23 cellular contexts compared by ENCODE assay signal in the genomic region with DNA sequence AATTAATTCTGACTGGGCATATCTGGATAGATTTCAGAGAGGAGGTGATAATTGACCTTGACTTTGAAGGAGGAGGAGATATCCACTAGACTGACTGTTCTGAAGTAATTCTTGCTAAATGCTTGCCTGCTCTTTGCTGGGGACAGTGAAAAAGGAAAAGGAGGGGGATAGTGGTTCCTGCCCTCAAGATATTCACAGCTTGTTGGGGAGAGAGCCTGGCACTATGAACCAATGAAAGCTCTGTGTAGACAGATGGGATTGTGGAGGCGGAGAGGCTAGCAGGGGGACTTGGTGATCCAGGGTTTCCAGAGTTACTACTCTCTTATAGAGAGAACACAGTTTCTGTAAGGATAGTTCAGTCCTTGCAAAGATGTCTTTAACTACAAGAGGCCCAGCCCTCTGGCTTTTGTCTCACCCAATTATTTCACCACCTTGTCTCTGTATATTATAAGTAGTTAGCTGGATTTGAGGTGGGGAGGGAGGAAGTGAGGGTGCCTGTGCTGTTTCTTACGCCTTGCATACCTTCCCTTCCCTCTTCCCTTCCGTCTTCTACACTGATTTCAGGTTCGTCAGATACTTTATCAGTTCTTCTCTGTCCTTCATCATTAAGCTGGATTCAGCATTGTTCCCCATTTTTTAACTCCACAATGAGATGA.
A peak's percentile ranks its signal among the peaks of the same experiment; 100 is the strongest.
DNase-seq lines count a peak whose midpoint lies in the region; ATAC-seq and TF ChIP-seq lines count a peak whose summit lies in the region.
"Had no signal": no experiment of that assay in that cellular context is flagged by ENCODE, and none has a peak within 500 bp of the region (broad histone marks: within the 10 kb centered on the region; RNA-seq: fewer than 3 reads in every experiment).

No MANE protein-coding gene starts in this region.

- peak overlapping the region; percentile 99 for H3K27ac ChIP-seq in Karpas-422 (ENCODE audit: low read length)
- peak overlapping the region; percentile 65 for H3K27ac ChIP-seq in OCI-LY1 (ENCODE audit: low read depth, low read length, poor library complexity, severe bottlenecking)
- H3K27ac ChIP-seq: adrenal gland had no signal

- no peak for ATAC-seq in stimulated activated memory B cell treated with anti-CD40 and anti-IgM and Interleukin-4, amounts not matched to agents 10 μg/mL and 1 μg/mL and 100 μg/mL, for 72 hours
- ATAC-seq: left lobe of liver had no signal

- H3K27me3 ChIP-seq in Karpas-422 (ENCODE audit: low read length) (no peaks in the 10 kb centered on the region), OCI-LY1 (ENCODE audit: insufficient read depth, low read length) (no peaks in the 10 kb centered on the region)
- H3K27me3 ChIP-seq: adrenal gland had no signal

- H3K36me3 ChIP-seq in Karpas-422 (ENCODE audit: insufficient read depth, low read length) (peaks cover 27% of the 10 kb centered on the region), OCI-LY1 (ENCODE audit: insufficient read depth, low read length) (peaks cover 15% of the 10 kb centered on the region)
- H3K36me3 ChIP-seq: adrenal gland had no signal

- peak overlapping the region; percentile 85 for H3K9ac ChIP-seq in Karpas-422 (ENCODE audit: low read length)
- H3K9ac ChIP-seq in OCI-LY1 (ENCODE audit: low read length), result no peak overlapping the region

- no peaks in the 10 kb centered on the region for H3K36me3 Mint-ChIP-seq in T-helper 1 cell treated with Interleukin-12 subunit alpha and Interleukin-12 subunit beta and Interleukin-4 antibody, amounts not matched to agents 30 μg/mL and 1 μg/mL, for 36 hours (ENCODE audit: low read depth)
- H3K36me3 Mint-ChIP-seq in stimulated activated memory B cell treated with anti-CD40 and anti-IgM and Interleukin-4, amounts not matched to agents 10 μg/mL and 1 μg/mL and 100 μg/mL, for 72 hours, result peaks cover 9% of the 10 kb centered on the region

- H3K27me3 Mint-ChIP-seq in T-helper 1 cell treated with Interleukin-12 subunit alpha and Interleukin-12 subunit beta and Interleukin-4 antibody, amounts not matched to agents 30 μg/mL and 1 μg/mL, for 36 hours (ENCODE audit: low read depth), result no peaks in the 10 kb centered on the region
- H3K27me3 Mint-ChIP-seq in stimulated activated memory B cell treated with anti-CD40 and anti-IgM and Interleukin-4, amounts not matched to agents 10 μg/mL and 1 μg/mL and 100 μg/mL, for 72 hours, result no peaks in the 10 kb centered on the region
- H3K27me3 Mint-ChIP-seq: activated CD4-positive, alpha-beta T cell treated with anti-CD3 and anti-CD28 coated beads, Interleukin-2, amount 10 ng/mL, durations not matched to agents 7 days and 5 days; CD4-positive, alpha-beta memory T cell; central memory CD8-positive, alpha-beta T cell had no signal

- H3K9me2 ChIP-seq in Karpas-422 (replicated peaks; ENCODE audit: insufficient read depth, low read length), result no peaks in the 10 kb centered on the region
- H3K9me2 ChIP-seq in OCI-LY1 (ENCODE audit: low read depth, low read length), result no peaks in the 10 kb centered on the region

- no peak for TF ChIP-seq CTCF in OCI-LY1 (IDR thresholded peaks at IDR 0.05; ENCODE audit: low read length)

- H4K20me1 ChIP-seq in Karpas-422 (ENCODE audit: insufficient read depth, low read depth, low read length), result no peaks in the 10 kb centered on the region
- no peaks in the 10 kb centered on the region for H4K20me1 ChIP-seq in OCI-LY1 (ENCODE audit: insufficient read depth, low read length)

- H3K9me3 ChIP-seq in Karpas-422 (ENCODE audit: low read length) (no peaks in the 10 kb centered on the region), OCI-LY1 (ENCODE audit: low read length) (no peaks in the 10 kb centered on the region)
- H3K9me3 ChIP-seq: adrenal gland had no signal

- H3K4me2 ChIP-seq in Karpas-422 (ENCODE audit: low read depth, low read length, poor library complexity, severe bottlenecking) (peak overlapping the region; percentile 95), OCI-LY1 (ENCODE audit: low read length) (peak overlapping the region; percentile 34; the same call in 1 of the 2 replicates)

- no peak overlapping the region for H3K4me3 Mint-ChIP-seq in T-helper 1 cell treated with Interleukin-12 subunit alpha and Interleukin-12 subunit beta and Interleukin-4 antibody, amounts not matched to agents 30 μg/mL and 1 μg/mL, for 36 hours
- no peak overlapping the region for H3K4me3 Mint-ChIP-seq in stimulated activated memory B cell treated with anti-CD40 and anti-IgM and Interleukin-4, amounts not matched to agents 10 μg/mL and 1 μg/mL and 100 μg/mL, for 72 hours
- H3K4me3 Mint-ChIP-seq: activated CD4-positive, alpha-beta T cell treated with anti-CD3 and anti-CD28 coated beads, Interleukin-2, amount 10 ng/mL, durations not matched to agents 7 days and 5 days; CD4-positive, alpha-beta memory T cell; central memory CD8-positive, alpha-beta T cell; dendritic cell treated with granulocyte-macrophage colony-stimulating factor and Interleukin-4, amounts not matched to agents 40 ng/mL and 50 ng/mL, for 4 days; endodermal cell; H9; type B pancreatic cell had no signal

- peak overlapping the region; percentile 38 for H3K27ac Mint-ChIP-seq in T-helper 1 cell treated with Interleukin-12 subunit alpha and Interleukin-12 subunit beta and Interleukin-4 antibody, amounts not matched to agents 30 μg/mL and 1 μg/mL, for 36 hours
- peak overlapping the region; percentile 7 for H3K27ac Mint-ChIP-seq in stimulated activated memory B cell treated with anti-CD40 and anti-IgM and Interleukin-4, amounts not matched to agents 10 μg/mL and 1 μg/mL and 100 μg/mL, for 72 hours
- H3K27ac Mint-ChIP-seq: activated CD4-positive, alpha-beta T cell treated with anti-CD3 and anti-CD28 coated beads, Interleukin-2, amount 10 ng/mL, durations not matched to agents 7 days and 5 days; CD4-positive, alpha-beta memory T cell; dendritic cell treated with granulocyte-macrophage colony-stimulating factor and Interleukin-4, amounts not matched to agents 40 ng/mL and 50 ng/mL, for 4 days; endodermal cell; H9; type B pancreatic cell had no signal

- H3K4me1 ChIP-seq in Karpas-422 (ENCODE audit: low read length) (peaks cover 100% of the 10 kb centered on the region), OCI-LY1 (ENCODE audit: insufficient read depth, low read length, severe bottlenecking) (peaks cover 73% of the 10 kb centered on the region)

- H3F3A ChIP-seq in OCI-LY1 (ENCODE audit: insufficient read depth, low read length), result no peaks in the 10 kb centered on the region

- H3K9me3 Mint-ChIP-seq in T-helper 1 cell treated with Interleukin-12 subunit alpha and Interleukin-12 subunit beta and Interleukin-4 antibody, amounts not matched to agents 30 μg/mL and 1 μg/mL, for 36 hours, result no peaks in the 10 kb centered on the region
- H3K9me3 Mint-ChIP-seq in stimulated activated memory B cell treated with anti-CD40 and anti-IgM and Interleukin-4, amounts not matched to agents 10 μg/mL and 1 μg/mL and 100 μg/mL, for 72 hours, result no peaks in the 10 kb centered on the region
- H3K9me3 Mint-ChIP-seq: activated CD4-positive, alpha-beta T cell treated with anti-CD3 and anti-CD28 coated beads, Interleukin-2, amount 10 ng/mL, durations not matched to agents 7 days and 5 days; CD4-positive, alpha-beta memory T cell; central memory CD8-positive, alpha-beta T cell; dendritic cell treated with granulocyte-macrophage colony-stimulating factor and Interleukin-4, amounts not matched to agents 40 ng/mL and 50 ng/mL, for 4 days; endodermal cell; H9; type B pancreatic cell had no signal

- H3K79me2 ChIP-seq in Karpas-422 (ENCODE audit: low read length) (peaks cover 91% of the 10 kb centered on the region), OCI-LY1 (ENCODE audit: insufficient read depth, low read length) (no peaks in the 10 kb centered on the region)

- H3K4me3 ChIP-seq in Karpas-422 (ENCODE audit: low read length) (peak overlapping the region; percentile 68), OCI-LY1 (ENCODE audit: low read depth, low read length, poor library complexity, severe bottlenecking) (no peak overlapping the region)
- H3K4me3 ChIP-seq: adrenal gland, skin epidermis had no signal

- no peak overlapping the region for H2AFZ ChIP-seq in Karpas-422 (ENCODE audit: low read length)
- no peak overlapping the region for H2AFZ ChIP-seq in OCI-LY1 (ENCODE audit: low read length)

- peaks cover 46% of the 10 kb centered on the region for H3K4me1 Mint-ChIP-seq in T-helper 1 cell treated with Interleukin-12 subunit alpha and Interleukin-12 subunit beta and Interleukin-4 antibody, amounts not matched to agents 30 μg/mL and 1 μg/mL, for 36 hours (ENCODE audit: low read depth)
- peaks cover 79% of the 10 kb centered on the region for H3K4me1 Mint-ChIP-seq in stimulated activated memory B cell treated with anti-CD40 and anti-IgM and Interleukin-4, amounts not matched to agents 10 μg/mL and 1 μg/mL and 100 μg/mL, for 72 hours

- DNase-seq in T-helper 1 cell, result no peak
- DNase-seq in Karpas-422, result peak; percentile 78
- DNase-seq in activated gamma-delta T cell treated with Interleukin-2 at 50 U/mL for 16 hours, result no peak
- no peak for DNase-seq in RKO (ENCODE audit: low spot score)
- no peak for DNase-seq in 8988T
- DNase-seq: activated CD4-positive, alpha-beta T cell treated with anti-CD3 and anti-CD28 coated beads, Interleukin-2, amount 10 ng/mL, durations not matched to agents 7 days and 5 days; activated naive CD4-positive, alpha-beta T cell treated with Interleukin-2 at 50 U/mL for 16 hours; activated T-cell treated with anti-CD3 and anti-CD28 coated beads, Interleukin-2, amount 50 U/mL, for 48 hours; adrenal gland; CD4-positive, alpha-beta memory T cell; endodermal cell; H9; KG1; NCI-H1436 treated with DMSO at 0.1 percent for 48 hours; stimulated activated naive CD4-positive, alpha-beta T cell had no signal
